30 cellular contexts compared by ENCODE assay signal in genomic region chr5:175309218-175309617, GRCh38.
"Had no signal": no experiment of that assay in that cellular context is flagged by ENCODE, and none has a peak within 500 bp of the region (broad histone marks: within the 10 kb centered on the region; RNA-seq: fewer than 3 reads in every experiment).

No MANE protein-coding gene starts in this region.

- H3K36me3 Mint-ChIP-seq: activated naive CD8-positive, alpha-beta T cell had no signal

- H3K4me1 Mint-ChIP-seq: activated T-helper 17 cell treated with anti-CD3 and anti-CD28 coated beads, Interleukin-2, amount 50 U/mL, for 72 hours; T-helper 17 cell had no signal

- H3K9me3 Mint-ChIP-seq: T-helper 2 cell treated with Interferon-gamma antibody and Interleukin-4, amounts not matched to agents 5 μg/mL and 100 μg/mL, for 36 hours had no signal

- H3K27me3 ChIP-seq: brain microvascular endothelial cell, esophagus squamous epithelium had no signal

- H3K9me3 ChIP-seq: esophagus squamous epithelium had no signal

- H3K4me3 ChIP-seq: esophagus squamous epithelium, gastroesophageal sphincter had no signal

- H3K27ac Mint-ChIP-seq: activated B cell treated with CpG ODN at 0.5 μM for 24 hours; activated CD8-positive, alpha-beta T cell treated with anti-CD3 and anti-CD28 coated beads for 36 hours; activated naive CD8-positive, alpha-beta T cell; activated T-helper 17 cell treated with anti-CD3 and anti-CD28 coated beads, Interleukin-2, amount 50 U/mL, for 72 hours; effector memory CD8-positive, alpha-beta T cell; T-helper 17 cell; T-helper 2 cell treated with Interferon-gamma antibody and Interleukin-4, amounts not matched to agents 5 μg/mL and 100 μg/mL, for 36 hours had no signal

- ATAC-seq: activated CD4-positive, CD25-positive, alpha-beta regulatory T cell treated with anti-CD3 and anti-CD28 coated beads, Interleukin-2, amount 50 U/mL, for 24 hours; activated CD8-positive, alpha-beta T cell treated with anti-CD3 and anti-CD28 coated beads for 36 hours; activated T-cell treated with anti-CD3 and anti-CD28 coated beads, Interleukin-2, amount 50 U/mL, for 4 hours; activated T-helper 17 cell treated with anti-CD3 and anti-CD28 coated beads, Interleukin-2, amount 50 U/mL, for 72 hours; effector memory CD8-positive, alpha-beta T cell; gastroesophageal sphincter; T-helper 17 cell had no signal

- H3K27ac ChIP-seq: brain microvascular endothelial cell, epithelial cell of prostate, esophagus squamous epithelium, gastroesophageal sphincter, WERI-Rb-1 had no signal

- DNase-seq: activated B cell treated with CpG ODN at 0.5 μM for 24 hours; activated CD4-positive, alpha-beta T cell treated with anti-CD3 and anti-CD28 coated beads for 48 hours; activated CD4-positive, alpha-beta T cell treated with anti-CD3 and anti-CD28 coated beads, Interleukin-2, amount 50 U/mL, for 1 hour; activated CD4-positive, alpha-beta T cell treated with anti-CD3 and anti-CD28 coated beads, Interleukin-2, amount 50 U/mL, for 48 hours; activated CD8-positive, alpha-beta memory T cell treated with anti-CD3 and anti-CD28 coated beads for 24 hours; activated CD8-positive, alpha-beta T cell treated with anti-CD3 and anti-CD28 coated beads for 36 hours; activated effector memory CD4-positive, alpha-beta T cell treated with Interleukin-2 at 50 U/mL for 16 hours; activated gamma-delta T cell treated with Interleukin-2 at 50 U/mL for 16 hours; activated naive CD4-positive, alpha-beta T cell treated with anti-CD3 and anti-CD28 coated beads, Interleukin-2, amount 50 U/mL, for 16 hours; activated naive CD4-positive, alpha-beta T cell treated with Interleukin-2 at 50 U/mL for 16 hours; activated T-cell treated with anti-CD3 and anti-CD28 coated beads, Interleukin-2, amount 50 U/mL, for 4 hours; amniotic stem cell; brain microvascular endothelial cell; caudate nucleus; cortex of kidney; dermis blood vessel endothelial cell; effector CD4-positive, alpha-beta T cell; effector memory CD8-positive, alpha-beta T cell; esophagus squamous epithelium; foreskin melanocyte; T-helper 1 cell; T-helper 17 cell; T1000; WERI-Rb-1 had no signal

- H3K36me3 ChIP-seq: brain microvascular endothelial cell, esophagus squamous epithelium, gastroesophageal sphincter, WERI-Rb-1 had no signal

- H3K27me3 Mint-ChIP-seq: activated B cell treated with CpG ODN at 0.5 μM for 24 hours; activated CD8-positive, alpha-beta T cell treated with anti-CD3 and anti-CD28 coated beads for 36 hours had no signal

- H3K4me3 Mint-ChIP-seq: activated B cell treated with CpG ODN at 0.5 μM for 24 hours; activated CD8-positive, alpha-beta T cell treated with anti-CD3 and anti-CD28 coated beads for 36 hours; activated naive CD8-positive, alpha-beta T cell; activated T-cell treated with anti-CD3 and anti-CD28 coated beads, Interleukin-2, amount 50 U/mL, for 4 hours; activated T-helper 17 cell treated with anti-CD3 and anti-CD28 coated beads, Interleukin-2, amount 50 U/mL, for 72 hours; effector memory CD8-positive, alpha-beta T cell; T-helper 17 cell; T-helper 2 cell treated with Interferon-gamma antibody and Interleukin-4, amounts not matched to agents 5 μg/mL and 100 μg/mL, for 36 hours had no signal

- H3K4me1 ChIP-seq: esophagus squamous epithelium, gastroesophageal sphincter had no signal
